In the genomic region with DNA sequence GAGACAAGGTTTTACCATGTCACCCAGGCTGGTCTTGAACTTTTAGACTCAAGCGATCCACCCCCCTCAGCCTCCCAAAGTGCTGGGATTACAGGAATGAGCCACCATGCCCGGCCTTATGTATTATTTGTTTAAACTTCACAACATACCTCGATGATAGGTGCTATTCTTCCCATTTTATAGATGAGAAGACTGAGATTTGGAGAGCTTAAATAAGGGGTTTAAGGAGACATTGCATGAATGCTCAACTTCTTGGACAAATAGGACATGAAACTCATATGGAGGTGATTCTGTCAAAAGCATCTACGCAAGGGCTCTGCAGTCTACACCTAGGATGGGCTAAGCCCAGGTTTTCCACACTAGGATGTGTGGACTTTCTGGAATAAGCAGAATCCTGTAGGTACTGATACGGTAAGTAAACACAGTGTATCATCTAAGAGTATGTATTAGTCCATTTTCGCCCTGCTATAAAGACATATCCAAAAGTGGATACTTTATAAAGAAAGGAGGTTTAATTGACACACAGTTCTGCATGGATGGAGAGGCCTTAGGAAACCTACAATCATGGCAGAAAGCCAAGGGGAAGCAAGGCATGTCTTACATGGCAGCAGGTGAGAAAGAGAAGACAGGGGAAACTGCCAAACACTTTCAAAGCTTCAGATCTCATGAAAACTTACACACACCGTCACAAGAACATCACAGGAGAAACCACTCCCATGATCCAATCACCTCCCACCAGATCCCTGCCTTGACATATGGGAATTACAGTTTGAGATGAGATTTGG, we compare ENCODE assay signal across 17 cellular contexts.
"Had no signal": no experiment of that assay in that cellular context is flagged by ENCODE, and none has a peak within 500 bp of the region (broad histone marks: within the 10 kb centered on the region; RNA-seq: fewer than 3 reads in every experiment).

No MANE protein-coding gene starts in this region.

- H3K4me3 Mint-ChIP-seq: activated CD4-positive, alpha-beta memory T cell treated with anti-CD3 and anti-CD28 coated beads, Interleukin-2, amount 10 ng/mL, durations not matched to agents 7 days and 5 days; activated CD4-positive, alpha-beta T cell treated with anti-CD3 and anti-CD28 coated beads, Interleukin-2, amount 10 ng/mL, durations not matched to agents 24 days and 14 days; activated naive CD4-positive, alpha-beta T cell treated with anti-CD3 and anti-CD28 coated beads for 36 hours; activated naive CD8-positive, alpha-beta T cell treated with anti-CD3 and anti-CD28 coated beads, Interleukin-2, amount 10 ng/mL, durations not matched to agents 7 days and 5 days; activated T-cell treated with anti-CD3 and anti-CD28 coated beads, Interleukin-2, amount 50 U/mL, for 72 hours; memory B cell; natural killer cell treated with Interleukin-12 subunit alpha and Interleukin-12 subunit beta and Interleukin-15 and Interleukin-18, amount 100 ng/mL, for 72 hours; type B pancreatic cell had no signal

- H3K27ac ChIP-seq: coronary artery, gastroesophageal sphincter, prostate gland, spleen, thoracic aorta, vagina, VCaP had no signal

- H3K4me3 ChIP-seq: coronary artery, gastroesophageal sphincter, prostate gland, spleen, thoracic aorta, vagina had no signal

- DNase-seq: cerebellar nuclear complex had no signal

- H3K4me1 Mint-ChIP-seq: memory B cell had no signal

- H3K4me1 ChIP-seq: gastroesophageal sphincter, prostate gland, vagina had no signal

- H3K36me3 Mint-ChIP-seq: activated naive CD8-positive, alpha-beta T cell treated with anti-CD3 and anti-CD28 coated beads, Interleukin-2, amount 10 ng/mL, durations not matched to agents 7 days and 5 days; memory B cell; natural killer cell treated with Interleukin-12 subunit alpha and Interleukin-12 subunit beta and Interleukin-15 and Interleukin-18, amount 100 ng/mL, for 72 hours; type B pancreatic cell had no signal

- H3K27ac Mint-ChIP-seq: activated CD4-positive, alpha-beta memory T cell treated with anti-CD3 and anti-CD28 coated beads, Interleukin-2, amount 10 ng/mL, durations not matched to agents 7 days and 5 days; activated CD4-positive, alpha-beta T cell treated with anti-CD3 and anti-CD28 coated beads, Interleukin-2, amount 10 ng/mL, durations not matched to agents 24 days and 14 days; activated naive CD4-positive, alpha-beta T cell treated with anti-CD3 and anti-CD28 coated beads for 36 hours; activated naive CD8-positive, alpha-beta T cell treated with anti-CD3 and anti-CD28 coated beads, Interleukin-2, amount 10 ng/mL, durations not matched to agents 7 days and 5 days; activated T-cell treated with anti-CD3 and anti-CD28 coated beads, Interleukin-2, amount 50 U/mL, for 72 hours; memory B cell; natural killer cell treated with Interleukin-12 subunit alpha and Interleukin-12 subunit beta and Interleukin-15 and Interleukin-18, amount 100 ng/mL, for 72 hours; type B pancreatic cell had no signal

- H3K36me3 ChIP-seq: gastroesophageal sphincter, prostate gland, spleen, thoracic aorta, vagina had no signal

- H3K9me3 Mint-ChIP-seq: activated CD4-positive, alpha-beta memory T cell treated with anti-CD3 and anti-CD28 coated beads, Interleukin-2, amount 10 ng/mL, durations not matched to agents 7 days and 5 days; activated CD4-positive, alpha-beta T cell treated with anti-CD3 and anti-CD28 coated beads, Interleukin-2, amount 10 ng/mL, durations not matched to agents 24 days and 14 days; activated naive CD4-positive, alpha-beta T cell treated with anti-CD3 and anti-CD28 coated beads for 36 hours; activated naive CD8-positive, alpha-beta T cell treated with anti-CD3 and anti-CD28 coated beads, Interleukin-2, amount 10 ng/mL, durations not matched to agents 7 days and 5 days; activated T-cell treated with anti-CD3 and anti-CD28 coated beads, Interleukin-2, amount 50 U/mL, for 72 hours; memory B cell; natural killer cell treated with Interleukin-12 subunit alpha and Interleukin-12 subunit beta and Interleukin-15 and Interleukin-18, amount 100 ng/mL, for 72 hours; type B pancreatic cell had no signal

- H3K27me3 Mint-ChIP-seq: type B pancreatic cell had no signal

- H3K9me3 ChIP-seq: gastroesophageal sphincter, prostate gland, spleen, thoracic aorta, vagina had no signal

- FAIRE-seq: islet of Langerhans had no signal

- H3K27me3 ChIP-seq: spleen, vagina had no signal
